In the genomic region with DNA sequence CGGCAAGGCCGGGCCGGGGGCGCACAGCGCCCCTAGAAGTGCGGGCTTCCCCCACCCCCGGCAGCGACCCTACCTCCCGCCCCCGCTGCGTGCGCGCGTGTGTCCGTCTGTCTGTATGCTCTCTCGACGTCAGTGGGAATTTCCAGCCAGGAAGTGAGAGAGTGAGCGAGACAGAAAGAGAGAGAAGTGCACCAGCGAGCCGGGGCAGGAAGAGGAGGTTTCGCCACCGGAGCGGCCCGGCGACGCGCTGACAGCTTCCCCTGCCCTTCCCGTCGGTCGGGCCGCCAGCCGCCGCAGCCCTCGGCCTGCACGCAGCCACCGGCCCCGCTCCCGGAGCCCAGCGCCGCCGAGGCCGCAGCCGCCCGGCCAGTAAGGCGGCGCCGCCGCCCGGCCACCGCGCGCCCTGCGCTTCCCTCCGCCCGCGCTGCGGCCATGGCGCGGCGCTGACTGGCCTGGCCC, we compare ENCODE assay signal across 1 cellular context.
A peak's percentile ranks its signal among the peaks of the same experiment; 100 is the strongest.
TF ChIP-seq lines count a peak whose summit lies in the region.

A gene with protein sequence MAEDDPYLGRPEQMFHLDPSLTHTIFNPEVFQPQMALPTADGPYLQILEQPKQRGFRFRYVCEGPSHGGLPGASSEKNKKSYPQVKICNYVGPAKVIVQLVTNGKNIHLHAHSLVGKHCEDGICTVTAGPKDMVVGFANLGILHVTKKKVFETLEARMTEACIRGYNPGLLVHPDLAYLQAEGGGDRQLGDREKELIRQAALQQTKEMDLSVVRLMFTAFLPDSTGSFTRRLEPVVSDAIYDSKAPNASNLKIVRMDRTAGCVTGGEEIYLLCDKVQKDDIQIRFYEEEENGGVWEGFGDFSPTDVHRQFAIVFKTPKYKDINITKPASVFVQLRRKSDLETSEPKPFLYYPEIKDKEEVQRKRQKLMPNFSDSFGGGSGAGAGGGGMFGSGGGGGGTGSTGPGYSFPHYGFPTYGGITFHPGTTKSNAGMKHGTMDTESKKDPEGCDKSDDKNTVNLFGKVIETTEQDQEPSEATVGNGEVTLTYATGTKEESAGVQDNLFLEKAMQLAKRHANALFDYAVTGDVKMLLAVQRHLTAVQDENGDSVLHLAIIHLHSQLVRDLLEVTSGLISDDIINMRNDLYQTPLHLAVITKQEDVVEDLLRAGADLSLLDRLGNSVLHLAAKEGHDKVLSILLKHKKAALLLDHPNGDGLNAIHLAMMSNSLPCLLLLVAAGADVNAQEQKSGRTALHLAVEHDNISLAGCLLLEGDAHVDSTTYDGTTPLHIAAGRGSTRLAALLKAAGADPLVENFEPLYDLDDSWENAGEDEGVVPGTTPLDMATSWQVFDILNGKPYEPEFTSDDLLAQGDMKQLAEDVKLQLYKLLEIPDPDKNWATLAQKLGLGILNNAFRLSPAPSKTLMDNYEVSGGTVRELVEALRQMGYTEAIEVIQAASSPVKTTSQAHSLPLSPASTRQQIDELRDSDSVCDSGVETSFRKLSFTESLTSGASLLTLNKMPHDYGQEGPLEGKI (plus strand): TSS at position 184 of the 459 bp plus-strand sequence. CDS start 24,160 bp downstream, outside the sequence.

TF ChIP-seq in GM12878, 131 proteins besides CTCF, POLR2A, EP300 and RAD21 (continued from another document):
- TF ChIP-seq IRF4 (IDR thresholded peaks at IDR 0.05; ENCODE audit: low read depth, low read length): peak; percentile 72
- TF ChIP-seq STAT1 (conservative IDR thresholded peaks at IDR 0.05): no peak
- peak in 1 of 2 experiments; percentile 99; a peak in 2 of 3 replicates for TF ChIP-seq EGR1 (IDR thresholded peaks at IDR 0.05; ENCODE audit: borderline replicate concordance in 1 of 2, low read depth in 2 of 2, low read length in 2 of 2)
- peak; percentile 38; the same call in 1 of the 2 replicates for TF ChIP-seq ZNF24 (IDR thresholded peaks at IDR 0.05)
- no peak for TF ChIP-seq KDM1A (IDR thresholded peaks at IDR 0.05; ENCODE audit: borderline replicate concordance)
- TF ChIP-seq, protein P1, sequence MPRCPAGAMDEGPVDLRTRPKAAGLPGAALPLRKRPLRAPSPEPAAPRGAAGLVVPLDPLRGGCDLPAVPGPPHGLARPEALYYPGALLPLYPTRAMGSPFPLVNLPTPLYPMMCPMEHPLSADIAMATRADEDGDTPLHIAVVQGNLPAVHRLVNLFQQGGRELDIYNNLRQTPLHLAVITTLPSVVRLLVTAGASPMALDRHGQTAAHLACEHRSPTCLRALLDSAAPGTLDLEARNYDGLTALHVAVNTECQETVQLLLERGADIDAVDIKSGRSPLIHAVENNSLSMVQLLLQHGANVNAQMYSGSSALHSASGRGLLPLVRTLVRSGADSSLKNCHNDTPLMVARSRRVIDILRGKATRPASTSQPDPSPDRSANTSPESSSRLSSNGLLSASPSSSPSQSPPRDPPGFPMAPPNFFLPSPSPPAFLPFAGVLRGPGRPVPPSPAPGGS (IDR thresholded peaks at IDR 0.05; ENCODE audit: borderline replicate concordance, insufficient read depth, low read depth, low read length, poor library complexity, severe bottlenecking): peak; percentile 86
- peak in 1 of 2 experiments; percentile 60; a peak in 1 of 4 replicates for TF ChIP-seq BHLHE40 (IDR thresholded peaks at IDR 0.05; ENCODE audit: borderline replicate concordance in 1 of 2, low read depth in 2 of 2, low read length in 1 of 2)
- TF ChIP-seq ZSCAN29 (IDR thresholded peaks at IDR 0.05): 0 out of 2 replicates have a peak, but pooled peaks have one; percentile 15
- TF ChIP-seq CREM (IDR thresholded peaks at IDR 0.05; ENCODE audit: low read depth): peak; percentile 96
- TF ChIP-seq HDAC2 (IDR thresholded peaks at IDR 0.05): no peak
- peak; percentile 74 for TF ChIP-seq EED (IDR thresholded peaks at IDR 0.05; ENCODE audit: low read depth)
- no peak for TF ChIP-seq MEF2B (IDR thresholded peaks at IDR 0.05; ENCODE audit: partially characterized antibody, poor library complexity, severe bottlenecking)
- TF ChIP-seq SP1 (IDR thresholded peaks at IDR 0.05; ENCODE audit: low read depth, low read length): peak; percentile 12
